In the genomic region with DNA sequence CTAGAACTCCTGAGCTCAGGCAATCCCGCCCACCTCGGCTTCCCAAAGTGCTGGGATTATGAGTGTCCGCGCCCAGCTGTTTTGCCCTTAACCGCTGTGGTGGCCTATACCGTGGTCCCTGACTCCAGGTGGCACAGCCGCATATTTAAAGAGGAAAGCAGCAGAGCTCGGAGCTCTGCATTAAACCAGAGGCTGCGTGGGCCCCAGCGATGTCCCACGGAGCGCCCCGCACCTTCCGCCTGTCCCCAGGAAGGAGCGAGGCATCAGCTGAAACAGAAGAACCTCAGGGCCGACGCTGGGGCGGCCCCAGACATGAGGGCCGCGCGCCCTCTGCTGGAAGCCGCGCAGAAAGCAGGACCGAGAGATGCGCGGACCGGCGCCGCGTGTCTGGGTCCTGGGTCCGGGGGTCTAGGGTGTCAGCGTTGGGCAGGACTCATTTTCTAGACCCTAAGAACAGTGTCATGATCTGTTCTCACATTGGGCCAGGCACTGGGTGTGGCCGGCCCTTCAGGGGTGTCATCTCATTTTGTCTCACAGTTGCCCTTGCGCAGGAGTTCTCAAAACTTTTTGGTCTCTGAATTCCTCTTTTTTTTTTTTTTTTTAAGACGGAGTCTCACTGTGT, we compare ENCODE assay signal across 8 cellular contexts. TPM values are rescaled to one million over a fixed set of nuclear protein-coding genes. Genes with fewer than 3 reads are reported as not detected.
DNase-seq lines count a peak whose midpoint lies in the region; ATAC-seq lines count a peak whose summit lies in the region.

No MANE protein-coding gene starts in this region.

- no peak overlapping the region for H3K4me3 Mint-ChIP-seq in activated CD4-positive, alpha-beta memory T cell treated with anti-CD3 and anti-CD28 coated beads for 36 hours
- no peak overlapping the region for H3K4me3 Mint-ChIP-seq in memory B cell

- no peaks in the 10 kb centered on the region for H3K4me1 ChIP-seq in HAP-1

- intact Hi-C loops in activated CD4-positive, alpha-beta memory T cell treated with anti-CD3 and anti-CD28 coated beads for 36 hours (cut with micrococcal nuclease): loop anchor here (1.0 to 10.0 kb wide), 2 partner anchors 180 to 332 kb away; no protein-coding TSS in a partner anchor

- no peaks in the 10 kb centered on the region for H3K36me3 ChIP-seq in HAP-1 (replicated peaks)

- DNase-seq in C1 segment of cervical spinal cord (lab: John Stamatoyannopoulos, UW) (peak in 11 of 14 donors; percentile 9 to 73 (median 34)), HAP-1 (ENCODE audit: low spot score in 2 of 2) (peak; percentile 73 to 83), NCI-H774 (lab: John Stamatoyannopoulos, UW) (peak; percentile 42), ecto neural progenitor cell (ENCODE audit: low spot score) (peak; percentile 84), memory B cell (ENCODE audit: low spot score in 2 of 2) (peak; percentile 76 to 87), NCI-H187 (lab: John Stamatoyannopoulos, UW) (no peak)
- DNase-seq in activated CD4-positive, alpha-beta memory T cell treated with anti-CD3 and anti-CD28 coated beads for 36 hours: peak; percentile 81
- peak; percentile 25 to 29 for DNase-seq in stimulated activated CD8-positive, alpha-beta memory T cell treated with anti-CD3 and anti-CD28 coated beads, Interleukin-15, amount 100 ng/mL, for 4 hours (ENCODE audit: low read depth in 2 of 2)

- no peak overlapping the region for H3K4me3 ChIP-seq in HAP-1

- H3K27me3 ChIP-seq in HAP-1 (ENCODE audit: low read depth): no peaks in the 10 kb centered on the region

- CTCF ChIA-PET in activated CD4-positive, alpha-beta memory T cell treated with anti-CD3 and anti-CD28 coated beads for 36 hours (lab: Charles Lee): interaction anchor here (0.6 to 3.3 kb wide), 43 partner anchors 9 to 1773 kb away, joined by 3 to 62 read pairs (median 4); a partner anchor contains a TSS

- H3K4me1 Mint-ChIP-seq in activated CD4-positive, alpha-beta memory T cell treated with anti-CD3 and anti-CD28 coated beads for 36 hours (ENCODE audit: low read depth): peaks cover 4% of the 10 kb centered on the region
- peaks cover 2% of the 10 kb centered on the region for H3K4me1 Mint-ChIP-seq in memory B cell

- no peaks in the 10 kb centered on the region for H3K9me3 Mint-ChIP-seq in activated CD4-positive, alpha-beta memory T cell treated with anti-CD3 and anti-CD28 coated beads for 36 hours
- H3K9me3 Mint-ChIP-seq in memory B cell: no peaks in the 10 kb centered on the region

- H3K36me3 Mint-ChIP-seq in activated CD4-positive, alpha-beta memory T cell treated with anti-CD3 and anti-CD28 coated beads for 36 hours: no peaks in the 10 kb centered on the region
- no peaks in the 10 kb centered on the region for H3K36me3 Mint-ChIP-seq in memory B cell

- ATAC-seq in memory B cell (ENCODE audit: low read depth): peak; percentile 70

- H3K9me3 ChIP-seq in HAP-1: no peaks in the 10 kb centered on the region

- in situ Hi-C loops in HAP-1 (cut with MboI; ENCODE audit: low sequenced_read_pairs): loop anchor here (5.0 kb wide), 1 partner anchor 179 kb away; no protein-coding TSS in a partner anchor

- POLR2A ChIA-PET in activated CD4-positive, alpha-beta memory T cell treated with anti-CD3 and anti-CD28 coated beads for 36 hours (lab: Charles Lee): interaction anchor here (0.6 kb wide), 2 partner anchors 128 to 136 kb away, joined by 3 read pairs; no protein-coding TSS in a partner anchor

- peaks cover 1% of the 10 kb centered on the region for H3K27me3 Mint-ChIP-seq in activated CD4-positive, alpha-beta memory T cell treated with anti-CD3 and anti-CD28 coated beads for 36 hours
- peaks cover 3% of the 10 kb centered on the region for H3K27me3 Mint-ChIP-seq in memory B cell

- H3K27ac Mint-ChIP-seq in activated CD4-positive, alpha-beta memory T cell treated with anti-CD3 and anti-CD28 coated beads for 36 hours: no peak overlapping the region
- no peak overlapping the region for H3K27ac Mint-ChIP-seq in memory B cell

RNA-seq across cellular contexts. Expression of a gene that starts 37.7 kb away (rescaled TPM):
- under 1 TPM; 0.12 to 0.34 TPM for total RNA-seq in activated CD4-positive, alpha-beta memory T cell treated with anti-CD3 and anti-CD28 coated beads for 36 hours

RNA-seq across cellular contexts. Expression of a gene that starts 49.6 kb away (rescaled TPM):
- 1 to 10 TPM in 1 of 2 experiments, under 1 TPM in 1; 0.85 to 1.4 TPM for total RNA-seq in activated CD4-positive, alpha-beta memory T cell treated with anti-CD3 and anti-CD28 coated beads for 36 hours

Comparison
In these comparisons a context has a peak if more than half of its experiments do, and no peak if none do; other contexts are left out.
1. DNase-seq: peak in C1 segment of cervical spinal cord (11 of 14), HAP-1 (2 of 2), NCI-H774 (single experiment), activated CD4-positive, alpha-beta memory T cell treated with anti-CD3 and anti-CD28 coated beads for 36 hours (single experiment), ecto neural progenitor cell (single experiment), memory B cell (2 of 2) and stimulated activated CD8-positive, alpha-beta memory T cell treated with anti-CD3 and anti-CD28 coated beads, Interleukin-15, amount 100 ng/mL, for 4 hours (2 of 2); none in NCI-H187 (0 of 2).